Comparison of ENCODE assay signal across 1 cellular context in genomic region chr14:100239200-100239839, GRCh38.
TF ChIP-seq lines count a peak whose summit lies in the region.

No MANE protein-coding gene starts in this region.

TF ChIP-seq in HepG2, 621 proteins besides CTCF, POLR2A, EP300 and RAD21 (continued from another document and continues in another):
- no peak for TF ChIP-seq LRRFIP1 (CRISPR knock-in tag; conservative IDR thresholded peaks at IDR 0.05)
- no peak for TF ChIP-seq AHDC1 (CRISPR knock-in tag; IDR thresholded peaks at IDR 0.05; ENCODE audit: borderline replicate concordance)
- TF ChIP-seq ZEB1 (IDR thresholded peaks at IDR 0.05; ENCODE audit: insufficient replicate concordance, low read depth): no peak
- no peak for TF ChIP-seq NFRKB (IDR thresholded peaks at IDR 0.05)
- peak; percentile 24; the same call in 1 of the 2 replicates for TF ChIP-seq ZNF776 (CRISPR knock-in tag; IDR thresholded peaks at IDR 0.05)
- no peak for TF ChIP-seq ZNF644 (CRISPR knock-in tag; IDR thresholded peaks at IDR 0.05; ENCODE audit: low read depth)
- TF ChIP-seq SIX4 (CRISPR knock-in tag; IDR thresholded peaks at IDR 0.05): no peak
- no peak for TF ChIP-seq NFIC (IDR thresholded peaks at IDR 0.05; ENCODE audit: low read length)
- no peak for TF ChIP-seq HNF4A (CRISPR knock-in tag; IDR thresholded peaks at IDR 0.05)
- TF ChIP-seq CCDC6 (CRISPR knock-in tag; IDR thresholded peaks at IDR 0.05): peak; percentile 40; the same call in 1 of the 2 replicates
- TF ChIP-seq SAFB2 (CRISPR knock-in tag; IDR thresholded peaks at IDR 0.05; ENCODE audit: borderline replicate concordance, low read depth): 0 out of 2 replicates have a peak, but pooled peaks have one; percentile 41
- no peak for TF ChIP-seq NCOA5 (CRISPR knock-in tag; IDR thresholded peaks at IDR 0.05)
- TF ChIP-seq KDM5A (IDR thresholded peaks at IDR 0.05; ENCODE audit: borderline replicate concordance, low read length): peak; percentile 46; the same call in 1 of the 2 replicates
- peak; percentile 77 for TF ChIP-seq MTERF4 (CRISPR knock-in tag; IDR thresholded peaks at IDR 0.05)
- TF ChIP-seq ZNF10 (CRISPR knock-in tag; IDR thresholded peaks at IDR 0.05; ENCODE audit: borderline replicate concordance, low read depth): no peak
- 0 out of 2 replicates have a peak, but pooled peaks have one; percentile 29 for TF ChIP-seq ZNF235 (CRISPR knock-in tag; IDR thresholded peaks at IDR 0.05; ENCODE audit: borderline replicate concordance)
- TF ChIP-seq AHR (CRISPR knock-in tag; IDR thresholded peaks at IDR 0.05): no peak
- peak; percentile 71; the same call in 1 of the 2 replicates for TF ChIP-seq ZNF691 (CRISPR knock-in tag; IDR thresholded peaks at IDR 0.05; ENCODE audit: borderline replicate concordance, low read depth)
- TF ChIP-seq ZNF687 (CRISPR knock-in tag; IDR thresholded peaks at IDR 0.05): peak; percentile 54
- TF ChIP-seq SP2 (CRISPR knock-in tag; IDR thresholded peaks at IDR 0.05): peak; percentile 39; the same call in 1 of the 2 replicates
- no peak for TF ChIP-seq ZNF737 (CRISPR knock-in tag; IDR thresholded peaks at IDR 0.05; ENCODE audit: borderline replicate concordance)
- TF ChIP-seq ZNF160 (CRISPR knock-in tag; IDR thresholded peaks at IDR 0.05): no peak
- no peak; the same call in 1 of the 2 replicates for TF ChIP-seq DMAP1 (CRISPR knock-in tag; IDR thresholded peaks at IDR 0.05)
- TF ChIP-seq SALL1 (CRISPR knock-in tag; IDR thresholded peaks at IDR 0.05): peak; percentile 25; the same call in 1 of the 2 replicates
- TF ChIP-seq STAT6 (CRISPR knock-in tag; IDR thresholded peaks at IDR 0.05; ENCODE audit: borderline replicate concordance): no peak
- TF ChIP-seq MAFK (conservative IDR thresholded peaks at IDR 0.05 in 1 of 2, IDR thresholded peaks at IDR 0.05 in 1 of 2; ENCODE audit: low read length in 2 of 2): no peak
- no peak for TF ChIP-seq GPN1 (CRISPR knock-in tag; IDR thresholded peaks at IDR 0.05; ENCODE audit: borderline replicate concordance)
- no peak for TF ChIP-seq HNF1B (CRISPR knock-in tag; IDR thresholded peaks at IDR 0.05)
- TF ChIP-seq POGK (CRISPR knock-in tag; conservative IDR thresholded peaks at IDR 0.05): 0 out of 2 replicates have a peak, but pooled peaks have one; percentile 3
- TF ChIP-seq MTA3 (CRISPR knock-in tag; IDR thresholded peaks at IDR 0.05): no peak
- TF ChIP-seq FOXO4 (CRISPR knock-in tag; conservative IDR thresholded peaks at IDR 0.05): no peak
- no peak; the same call in none of the 2 replicates for TF ChIP-seq YEATS4 (CRISPR knock-in tag; IDR thresholded peaks at IDR 0.05; ENCODE audit: borderline replicate concordance)
- TF ChIP-seq ZNF230 (CRISPR knock-in tag; IDR thresholded peaks at IDR 0.05): no peak
- no peak for TF ChIP-seq ZNF441 (CRISPR knock-in tag; IDR thresholded peaks at IDR 0.05; ENCODE audit: borderline replicate concordance)
- TF ChIP-seq KDM1A (CRISPR knock-in tag; IDR thresholded peaks at IDR 0.05): no peak
